Comparison of ENCODE assay signal across 15 cellular contexts in the genomic region with DNA sequence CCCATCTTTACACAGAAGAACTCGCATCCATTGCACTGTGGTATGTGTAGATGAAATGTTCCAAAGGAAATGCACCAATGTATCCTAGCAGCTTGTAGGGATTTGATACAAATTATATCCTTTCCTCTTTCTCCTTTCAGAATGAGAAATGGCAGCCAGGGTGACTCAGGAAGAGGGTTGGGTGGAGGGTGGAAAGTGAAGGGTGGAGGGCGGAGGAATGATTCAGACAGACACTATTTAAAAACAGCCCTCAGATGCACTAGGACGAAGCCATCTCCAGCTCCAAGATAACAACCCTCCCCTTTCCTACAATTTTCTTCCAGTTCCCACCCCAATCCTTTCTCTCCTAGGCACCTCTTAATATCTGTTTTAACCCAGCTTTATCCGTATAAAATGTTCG.
A peak's percentile ranks its signal among the peaks of the same experiment; 100 is the strongest.
DNase-seq lines count a peak whose midpoint lies in the region; ATAC-seq and TF ChIP-seq lines count a peak whose summit lies in the region.
"Had no signal": no experiment of that assay in that cellular context is flagged by ENCODE, and none has a peak within 500 bp of the region (broad histone marks: within the 10 kb centered on the region; RNA-seq: fewer than 3 reads in every experiment).

No MANE protein-coding gene starts in this region.

- H3K4me3 ChIP-seq in choroid plexus epithelial cell (ENCODE audit: low read depth, low read length) (no peak overlapping the region), osteoblast (ENCODE audit: insufficient read depth, low read length) (no peak overlapping the region), GM23338 (no peak overlapping the region)

- no peak overlapping the region for H3K4me3 Mint-ChIP-seq in GM23338
- H3K4me3 Mint-ChIP-seq: naive B cell; stimulated activated naive CD8-positive, alpha-beta T cell treated with anti-CD3 and anti-CD28 coated beads, Interleukin-15, Interleukin-2, amounts not matched to agents 100 ng/mL and 50 ng/mL, for 24 hours had no signal

- H3K27ac ChIP-seq in osteoblast (ENCODE audit: low read depth, low read length) (no peak overlapping the region), GM23338 (ENCODE audit: low read depth) (no peak overlapping the region)
- H3K27ac ChIP-seq: WERI-Rb-1 had no signal

- no peaks in the 10 kb centered on the region for H4K20me1 ChIP-seq in osteoblast (ENCODE audit: insufficient read depth, low read length)
- no peaks in the 10 kb centered on the region for H4K20me1 ChIP-seq in GM23338 (replicated peaks; ENCODE audit: insufficient read depth)

- H2AFZ ChIP-seq in osteoblast (ENCODE audit: low read length) (peak overlapping the region; percentile 77), GM23338 (no peak overlapping the region)

- 0 out of 3 replicates have a peak, but pooled peaks cover 7% of the 10 kb centered on the region for H3K36me3 Mint-ChIP-seq in GM23338 (ENCODE audit: low read depth)
- H3K36me3 Mint-ChIP-seq: naive B cell had no signal

- H3K27me3 Mint-ChIP-seq in GM23338 (ENCODE audit: insufficient read depth, low read depth, poor library complexity): peaks cover 7% of the 10 kb centered on the region
- H3K27me3 Mint-ChIP-seq: stimulated activated naive CD8-positive, alpha-beta T cell treated with anti-CD3 and anti-CD28 coated beads, Interleukin-15, Interleukin-2, amounts not matched to agents 100 ng/mL and 50 ng/mL, for 24 hours had no signal

- no peaks in the 10 kb centered on the region for H3K27me3 ChIP-seq in osteoblast (ENCODE audit: insufficient read depth, low read length)
- no peaks in the 10 kb centered on the region for H3K27me3 ChIP-seq in GM23338 (ENCODE audit: insufficient read depth)

- DNase-seq in GM03348 (ENCODE audit: low spot score) (peak; percentile 79), RPMI7951 (ENCODE audit: low read depth) (peak; percentile 37), choroid plexus epithelial cell (ENCODE audit: low read depth) (peak; percentile 28), osteoblast (ENCODE audit: insufficient read length, low spot score, missing footprints) (peak; percentile 77), GM23338 (ENCODE audit: low spot score) (no peak), HUDEP-2 (lab: John Stamatoyannopoulos, UW; ENCODE audit: unreplicated experiment in 76 of 76) (no peak)
- DNase-seq: activated effector memory CD4-positive, alpha-beta T cell treated with Interleukin-2 at 50 U/mL for 16 hours; naive B cell; NCI-H774; posterior cingulate gyrus; WERI-Rb-1 had no signal

- H3K4me1 ChIP-seq in osteoblast (ENCODE audit: insufficient read depth, low read length) (peaks cover 7% of the 10 kb centered on the region), GM23338 (ENCODE audit: insufficient read depth) (peaks cover 16% of the 10 kb centered on the region; the same call in 1 of the 2 replicates)

- H3K9me3 Mint-ChIP-seq in GM23338: peaks cover 11% of the 10 kb centered on the region; the same call in 2 of the 3 replicates
- H3K9me3 Mint-ChIP-seq: naive B cell; stimulated activated naive CD8-positive, alpha-beta T cell treated with anti-CD3 and anti-CD28 coated beads, Interleukin-15, Interleukin-2, amounts not matched to agents 100 ng/mL and 50 ng/mL, for 24 hours had no signal

- TF ChIP-seq CTCF in choroid plexus epithelial cell (conservative IDR thresholded peaks at IDR 0.05; ENCODE audit: low read depth, low read length) (no peak), osteoblast (IDR thresholded peaks at IDR 0.05; ENCODE audit: extremely low read depth, low read depth, low read length) (no peak), GM23338 (conservative IDR thresholded peaks at IDR 0.05; ENCODE audit: low read depth in 2 of 2) (no peak)

- no peaks in the 10 kb centered on the region for H3K9me3 ChIP-seq in osteoblast (ENCODE audit: low read depth, low read length)

- H3K36me3 ChIP-seq in osteoblast (ENCODE audit: insufficient read depth, low read length) (no peaks in the 10 kb centered on the region), GM23338 (ENCODE audit: insufficient read depth) (no peaks in the 10 kb centered on the region)
- H3K36me3 ChIP-seq: WERI-Rb-1 had no signal

- H3K4me2 ChIP-seq in osteoblast (ENCODE audit: insufficient read depth, low read length) (peak overlapping the region; percentile 27), GM23338 (no peak overlapping the region)

- H3K79me2 ChIP-seq in osteoblast (ENCODE audit: insufficient read depth, low read length) (no peaks in the 10 kb centered on the region), GM23338 (replicated peaks; ENCODE audit: insufficient read depth) (no peaks in the 10 kb centered on the region)

- no peak for ATAC-seq in GM23338
- ATAC-seq in HG03439 (IDR thresholded peaks at IDR 0.05; ENCODE audit: unreplicated experiment): no peak
- ATAC-seq in GM19351 (IDR thresholded peaks at IDR 0.05; ENCODE audit: unreplicated experiment): no peak
- ATAC-seq: Panc1 had no signal

- H3K9me2 ChIP-seq in GM23338 (ENCODE audit: insufficient read depth): peaks cover 9% of the 10 kb centered on the region; the same call in 1 of the 2 replicates

- H3K27ac Mint-ChIP-seq in GM23338: no peak overlapping the region
- H3K27ac Mint-ChIP-seq: naive B cell; stimulated activated naive CD8-positive, alpha-beta T cell treated with anti-CD3 and anti-CD28 coated beads, Interleukin-15, Interleukin-2, amounts not matched to agents 100 ng/mL and 50 ng/mL, for 24 hours had no signal

- H3F3A ChIP-seq in GM23338 (replicated peaks; ENCODE audit: low read depth): no peaks in the 10 kb centered on the region

- H3K4me1 Mint-ChIP-seq in GM23338: peaks cover 23% of the 10 kb centered on the region

TF ChIP-seq in GM23338, 12 proteins besides CTCF, POLR2A, EP300 and RAD21 (continues in another document):
- TF ChIP-seq, protein P1, sequence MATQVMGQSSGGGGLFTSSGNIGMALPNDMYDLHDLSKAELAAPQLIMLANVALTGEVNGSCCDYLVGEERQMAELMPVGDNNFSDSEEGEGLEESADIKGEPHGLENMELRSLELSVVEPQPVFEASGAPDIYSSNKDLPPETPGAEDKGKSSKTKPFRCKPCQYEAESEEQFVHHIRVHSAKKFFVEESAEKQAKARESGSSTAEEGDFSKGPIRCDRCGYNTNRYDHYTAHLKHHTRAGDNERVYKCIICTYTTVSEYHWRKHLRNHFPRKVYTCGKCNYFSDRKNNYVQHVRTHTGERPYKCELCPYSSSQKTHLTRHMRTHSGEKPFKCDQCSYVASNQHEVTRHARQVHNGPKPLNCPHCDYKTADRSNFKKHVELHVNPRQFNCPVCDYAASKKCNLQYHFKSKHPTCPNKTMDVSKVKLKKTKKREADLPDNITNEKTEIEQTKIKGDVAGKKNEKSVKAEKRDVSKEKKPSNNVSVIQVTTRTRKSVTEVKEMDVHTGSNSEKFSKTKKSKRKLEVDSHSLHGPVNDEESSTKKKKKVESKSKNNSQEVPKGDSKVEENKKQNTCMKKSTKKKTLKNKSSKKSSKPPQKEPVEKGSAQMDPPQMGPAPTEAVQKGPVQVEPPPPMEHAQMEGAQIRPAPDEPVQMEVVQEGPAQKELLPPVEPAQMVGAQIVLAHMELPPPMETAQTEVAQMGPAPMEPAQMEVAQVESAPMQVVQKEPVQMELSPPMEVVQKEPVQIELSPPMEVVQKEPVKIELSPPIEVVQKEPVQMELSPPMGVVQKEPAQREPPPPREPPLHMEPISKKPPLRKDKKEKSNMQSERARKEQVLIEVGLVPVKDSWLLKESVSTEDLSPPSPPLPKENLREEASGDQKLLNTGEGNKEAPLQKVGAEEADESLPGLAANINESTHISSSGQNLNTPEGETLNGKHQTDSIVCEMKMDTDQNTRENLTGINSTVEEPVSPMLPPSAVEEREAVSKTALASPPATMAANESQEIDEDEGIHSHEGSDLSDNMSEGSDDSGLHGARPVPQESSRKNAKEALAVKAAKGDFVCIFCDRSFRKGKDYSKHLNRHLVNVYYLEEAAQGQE (IDR thresholded peaks at IDR 0.05; ENCODE audit: unreplicated experiment): no peak
- TF ChIP-seq EZH2 (IDR thresholded peaks at IDR 0.05; ENCODE audit: low read depth, unreplicated experiment) (no peak), EZH2phosphoT487 (IDR thresholded peaks at IDR 0.05; ENCODE audit: unreplicated experiment) (no peak), JUNB (IDR thresholded peaks at IDR 0.05; ENCODE audit: unreplicated experiment) (no peak), STAT1 (IDR thresholded peaks at IDR 0.05; ENCODE audit: unreplicated experiment) (no peak), ZNF331 (CRISPR knock-in tag; IDR thresholded peaks at IDR 0.05; ENCODE audit: low read depth) (no peak), NANOG (IDR thresholded peaks at IDR 0.05; ENCODE audit: borderline replicate concordance) (no peak)

Comparison
In these comparisons a context has a peak if more than half of its experiments do, and no peak if none do; other contexts are left out.
1. DNase-seq: peak in GM03348 (single experiment), RPMI7951 (single experiment), choroid plexus epithelial cell (single experiment) and osteoblast (single experiment); none in GM23338 (single experiment) and HUDEP-2 (0 of 76).